In genomic region chr4:21768349-21769310, GRCh38 we compare ENCODE assay signal across 8 cellular contexts.
DNase-seq lines count a peak whose midpoint lies in the region; ATAC-seq and TF ChIP-seq lines count a peak whose summit lies in the region.

No MANE protein-coding gene starts in this region.

- peaks cover 2% of the 10 kb centered on the region for H3K4me1 Mint-ChIP-seq in endodermal cell

- no peak overlapping the region for H3K4me3 ChIP-seq in GM12875 (ENCODE audit: low read depth, low read length)
- H3K4me3 ChIP-seq in OCI-LY1 (ENCODE audit: low read depth, low read length, poor library complexity, severe bottlenecking): no peak overlapping the region
- H3K4me3 ChIP-seq in endodermal cell (ENCODE audit: low read length): no peak overlapping the region
- H3K4me3 ChIP-seq in neuron (ENCODE audit: low read length): peak overlapping the region; percentile 23

- no peak overlapping the region for H3K9ac ChIP-seq in OCI-LY1 (ENCODE audit: low read length)
- no peak overlapping the region for H3K9ac ChIP-seq in endodermal cell (ENCODE audit: extremely low read depth, low read length, poor library complexity, severe bottlenecking)

- WGBS in endodermal cell (ENCODE audit: insufficient coverage in 1 of 2, insufficient read length in 1 of 2), 2 experiments: 0 to 36% methylated on average over 1 to 4 of the region's 6 CpGs

- peak; percentile 15 for DNase-seq in AG08396 (ENCODE audit: low spot score)
- no peak for DNase-seq in endodermal cell
- DNase-seq in activated T-cell treated with anti-CD3 and anti-CD28 coated beads, Interleukin-2, amount 50 U/mL, for 48 hours: no peak

- H3K36me3 Mint-ChIP-seq in endodermal cell (ENCODE audit: low read depth): no peaks in the 10 kb centered on the region

- no peak overlapping the region for H3K27ac Mint-ChIP-seq in endodermal cell

- H3K36me3 ChIP-seq in OCI-LY1 (ENCODE audit: insufficient read depth, low read length): no peaks in the 10 kb centered on the region
- no peaks in the 10 kb centered on the region for H3K36me3 ChIP-seq in endodermal cell (ENCODE audit: control insufficient read depth, insufficient read depth, low read length)
- H3K36me3 ChIP-seq in neuron (ENCODE audit: insufficient read depth, low read length): no peaks in the 10 kb centered on the region

- H3K27me3 ChIP-seq in OCI-LY1 (ENCODE audit: insufficient read depth, low read length) (no peaks in the 10 kb centered on the region), endodermal cell (ENCODE audit: control insufficient read depth, insufficient read depth, low read length, poor library complexity, severe bottlenecking) (no peaks in the 10 kb centered on the region), neuron (ENCODE audit: insufficient read depth, low read length) (no peaks in the 10 kb centered on the region)

- no peak overlapping the region for H3K27ac ChIP-seq in OCI-LY1 (ENCODE audit: low read depth, low read length, poor library complexity, severe bottlenecking)
- H3K27ac ChIP-seq in endodermal cell (ENCODE audit: low read depth, low read length): no peak overlapping the region

- H3K9me3 ChIP-seq in OCI-LY1 (ENCODE audit: low read length): no peaks in the 10 kb centered on the region
- H3K9me3 ChIP-seq in endodermal cell (ENCODE audit: control insufficient read depth, low read length): no peaks in the 10 kb centered on the region
- H3K9me3 ChIP-seq in neuron (ENCODE audit: low read length): no peaks in the 10 kb centered on the region

- no peaks in the 10 kb centered on the region for H3K9me3 Mint-ChIP-seq in endodermal cell

- H3K4me1 ChIP-seq in OCI-LY1 (ENCODE audit: insufficient read depth, low read length, severe bottlenecking) (no peaks in the 10 kb centered on the region), endodermal cell (ENCODE audit: control insufficient read depth, insufficient read depth, low read length) (no peaks in the 10 kb centered on the region), neuron (ENCODE audit: insufficient read depth, low read length) (peaks cover 3% of the 10 kb centered on the region)

- H3F3A ChIP-seq in OCI-LY1 (ENCODE audit: insufficient read depth, low read length): no peaks in the 10 kb centered on the region

- H2AFZ ChIP-seq in OCI-LY1 (ENCODE audit: low read length) (no peak overlapping the region), neuron (ENCODE audit: low read depth, low read length) (no peak overlapping the region)

- TF ChIP-seq CTCF in GM12875 (IDR thresholded peaks at IDR 0.05; ENCODE audit: borderline replicate concordance, insufficient read depth, low read depth, low read length) (peak; percentile 54; the same call in 1 of the 2 replicates), OCI-LY1 (IDR thresholded peaks at IDR 0.05; ENCODE audit: low read length) (peak; percentile 42; the same call in 1 of the 2 replicates), endodermal cell (conservative IDR thresholded peaks at IDR 0.05) (peak; percentile 91)

- peak; percentile 66 for ATAC-seq in HG03378 (IDR thresholded peaks at IDR 0.05; ENCODE audit: unreplicated experiment)
- ATAC-seq in activated CD4-positive, CD25-positive, alpha-beta regulatory T cell treated with anti-CD3 and anti-CD28 coated beads, Interleukin-2, amount 50 U/mL, for 24 hours: no peak

- no peaks in the 10 kb centered on the region for H3K79me2 ChIP-seq in OCI-LY1 (ENCODE audit: insufficient read depth, low read length)

- H3K9me2 ChIP-seq in OCI-LY1 (ENCODE audit: low read depth, low read length): no peaks in the 10 kb centered on the region

- H3K4me3 Mint-ChIP-seq in endodermal cell: no peak overlapping the region

- H3K27me3 Mint-ChIP-seq in endodermal cell (ENCODE audit: insufficient read depth): no peaks in the 10 kb centered on the region

- H4K20me1 ChIP-seq in OCI-LY1 (ENCODE audit: insufficient read depth, low read length): no peaks in the 10 kb centered on the region

- no peak overlapping the region for H3K4me2 ChIP-seq in OCI-LY1 (ENCODE audit: low read length)
